In the genomic region with DNA sequence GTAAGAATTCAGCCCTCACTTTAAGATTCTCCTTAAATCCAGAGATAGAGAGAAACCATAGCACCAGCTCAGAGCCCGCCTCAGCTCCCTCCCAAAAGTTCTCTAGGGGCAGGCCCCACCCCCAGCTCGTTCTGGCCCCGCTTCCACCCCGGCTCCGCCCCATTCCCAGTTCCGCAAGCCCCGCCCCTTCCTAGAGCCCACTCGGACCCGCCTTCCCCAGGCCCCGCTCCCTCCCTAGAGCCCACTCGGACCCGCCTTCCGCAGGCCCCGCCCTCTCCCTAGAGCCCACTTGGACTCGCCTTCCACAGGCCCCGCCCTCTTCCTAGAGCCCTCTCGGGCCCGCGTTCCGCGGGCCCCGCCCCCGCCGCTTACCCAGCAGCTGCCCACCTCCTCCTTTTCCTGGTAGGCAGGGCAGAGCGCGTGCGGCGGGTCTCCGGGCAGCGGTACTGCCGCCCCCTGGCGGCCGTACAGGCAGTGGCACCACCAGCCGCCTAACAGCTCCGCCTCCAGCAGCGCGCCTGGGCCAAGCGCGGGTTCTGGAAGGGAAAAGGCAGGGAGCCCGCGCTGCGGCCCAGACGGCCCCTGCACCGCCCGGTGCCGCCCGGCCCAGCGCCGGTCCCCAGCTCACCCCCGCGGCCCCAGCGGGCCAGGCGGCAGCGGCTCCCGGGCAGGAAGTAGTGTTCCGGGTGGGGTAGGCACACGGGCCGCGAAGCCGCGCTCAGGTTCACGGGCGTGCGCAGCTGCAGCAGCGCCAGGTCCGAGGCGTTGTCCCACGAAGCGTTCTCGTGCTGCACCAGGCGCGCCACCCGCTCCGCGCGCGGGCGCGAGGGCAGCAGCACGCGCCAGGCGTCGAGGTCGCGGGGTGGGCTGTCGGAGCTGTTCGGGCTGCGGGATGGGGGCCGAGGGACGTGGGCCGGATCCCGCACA, we compare ENCODE assay signal across 8 cellular contexts. TPM values are rescaled to one million over a fixed set of nuclear protein-coding genes. Genes with fewer than 3 reads are reported as not detected.
A peak's percentile ranks its signal among the peaks of the same experiment; 100 is the strongest.
DNase-seq lines count a peak whose midpoint lies in the region; ATAC-seq and TF ChIP-seq lines count a peak whose summit lies in the region.

No MANE protein-coding gene starts in this region.

- no peaks in the 10 kb centered on the region for H3K27me3 Mint-ChIP-seq in activated CD4-positive, alpha-beta T cell treated with anti-CD3 and anti-CD28 coated beads, Interleukin-2, amount 10 ng/mL, durations not matched to agents 24 days and 14 days

- H3K4me1 ChIP-seq in left lung = peaks cover 8 to 38% of the 10 kb centered on the region in 2 donors

- H3K27ac ChIP-seq in left lung = peak overlapping the region; percentile 87 to 92

- H3K4me3 Mint-ChIP-seq in activated CD4-positive, alpha-beta T cell treated with anti-CD3 and anti-CD28 coated beads, Interleukin-2, amount 10 ng/mL, durations not matched to agents 24 days and 14 days = peak overlapping the region; percentile 69

- intact Hi-C loops in activated CD4-positive, alpha-beta T cell treated with anti-CD3 and anti-CD28 coated beads, Interleukin-2, amount 10 ng/mL, durations not matched to agents 24 days and 14 days (cut with micrococcal nuclease) = loop anchor here (1.0 to 5.0 kb wide), 11 partner anchors 25 to 317 kb away; a partner anchor contains a TSS
- intact Hi-C loops in left lung (cut with DNase I) = no loop called here

- no peaks in the 10 kb centered on the region for H3K9me3 Mint-ChIP-seq in activated CD4-positive, alpha-beta T cell treated with anti-CD3 and anti-CD28 coated beads, Interleukin-2, amount 10 ng/mL, durations not matched to agents 24 days and 14 days

- peaks cover 0 to 2% of the 10 kb centered on the region in 2 donors for H3K27me3 ChIP-seq in left lung

- DNase-seq in C1 segment of cervical spinal cord (lab: John Stamatoyannopoulos, UW) (peak; percentile 71 to 99 (median 94)), NCI-H526 (lab: John Stamatoyannopoulos, UW) (peak; percentile 94 to 99), dedifferentiated amniotic fluid mesenchymal stem cell (ENCODE audit: extremely low spot score) (peak; percentile 98), left lung (peak; percentile 99 to 100)
- peak; percentile 99 for DNase-seq in activated CD4-positive, alpha-beta T cell treated with anti-CD3 and anti-CD28 coated beads, Interleukin-2, amount 10 ng/mL, durations not matched to agents 24 days and 14 days
- peak; percentile 97 for DNase-seq in stimulated activated CD4-positive, alpha-beta T cell treated with anti-CD3 and anti-CD28 coated beads, Interleukin-2, amount 100 ng/mL, for 4 hours (ENCODE audit: low read depth)

- peak overlapping the region; percentile 82 for H3K27ac Mint-ChIP-seq in activated CD4-positive, alpha-beta T cell treated with anti-CD3 and anti-CD28 coated beads, Interleukin-2, amount 10 ng/mL, durations not matched to agents 24 days and 14 days

- ATAC-seq in GM19351 (IDR thresholded peaks at IDR 0.05; ENCODE audit: unreplicated experiment) (peak; percentile 85), HG03520 (IDR thresholded peaks at IDR 0.05; ENCODE audit: unreplicated experiment) (peak; percentile 80), left lung (peak; percentile 94)

- no peaks in the 10 kb centered on the region for H3K9me3 ChIP-seq in left lung

- TF ChIP-seq CTCF in left lung (IDR thresholded peaks at IDR 0.05) = peak; percentile 96 to 99

- peaks cover 8% of the 10 kb centered on the region for H3K4me1 Mint-ChIP-seq in activated CD4-positive, alpha-beta T cell treated with anti-CD3 and anti-CD28 coated beads, Interleukin-2, amount 10 ng/mL, durations not matched to agents 24 days and 14 days

- H3K36me3 ChIP-seq in left lung = no peaks in the 10 kb centered on the region

- no peaks in the 10 kb centered on the region for H3K36me3 Mint-ChIP-seq in activated CD4-positive, alpha-beta T cell treated with anti-CD3 and anti-CD28 coated beads, Interleukin-2, amount 10 ng/mL, durations not matched to agents 24 days and 14 days (ENCODE audit: low read depth)

- peak overlapping the region; percentile 42 to 46 for H3K4me3 ChIP-seq in left lung

RNA-seq across cellular contexts. Expression of a gene that starts 6.8 kb away (rescaled TPM):
- not detected in 2 replicates for total RNA-seq in activated CD4-positive, alpha-beta T cell treated with anti-CD3 and anti-CD28 coated beads, Interleukin-2, amount 10 ng/mL, durations not matched to agents 24 days and 14 days
- total RNA-seq in left lung = 100 to 1,000 TPM in 1 of 2 donors, 10 to 100 TPM in 1; 61.2 to 129 TPM

RNA-seq across cellular contexts. Expression of a gene that starts 7.5 kb away (rescaled TPM):
- total RNA-seq in activated CD4-positive, alpha-beta T cell treated with anti-CD3 and anti-CD28 coated beads, Interleukin-2, amount 10 ng/mL, durations not matched to agents 24 days and 14 days = 0.33 and 0.59 TPM in 2 replicates
- total RNA-seq in left lung = 1 to 10 TPM; 4.8 to 5.8 TPM

RNA-seq across cellular contexts. Expression of a gene that starts 24.9 kb away (rescaled TPM):
- 56.9 and 63.3 TPM in 2 replicates for total RNA-seq in activated CD4-positive, alpha-beta T cell treated with anti-CD3 and anti-CD28 coated beads, Interleukin-2, amount 10 ng/mL, durations not matched to agents 24 days and 14 days
- total RNA-seq in left lung = 10 to 100 TPM; 49.8 to 55.0 TPM

RNA-seq across cellular contexts. Expression of a gene that starts 34.2 kb away (rescaled TPM):
- total RNA-seq in activated CD4-positive, alpha-beta T cell treated with anti-CD3 and anti-CD28 coated beads, Interleukin-2, amount 10 ng/mL, durations not matched to agents 24 days and 14 days = 44.3 and 44.9 TPM in 2 replicates
- total RNA-seq in left lung = 10 to 100 TPM; 36.1 to 43.8 TPM

RNA-seq across cellular contexts. Expression of a gene that starts 37.6 kb away (rescaled TPM):
- 936 and 955 TPM in 2 replicates for total RNA-seq in activated CD4-positive, alpha-beta T cell treated with anti-CD3 and anti-CD28 coated beads, Interleukin-2, amount 10 ng/mL, durations not matched to agents 24 days and 14 days
- total RNA-seq in left lung = 100 to 1,000 TPM; 180 to 259 TPM

Comparison
In these comparisons a context has a peak if more than half of its experiments do, and no peak if none do; other contexts are left out.
1. Peak in every context shown above with its lines: DNase-seq, ATAC-seq, H3K4me3 ChIP-seq and H3K27ac ChIP-seq.
2. RNA of a gene that starts 6.8 kb away (total RNA-seq): 61.2 to 129 TPM in left lung; not detected in activated CD4-positive, alpha-beta T cell treated with anti-CD3 and anti-CD28 coated beads, Interleukin-2, amount 10 ng/mL, durations not matched to agents 24 days and 14 days; every median in the first group is over 10 times any median in the second.